In the genomic region with DNA sequence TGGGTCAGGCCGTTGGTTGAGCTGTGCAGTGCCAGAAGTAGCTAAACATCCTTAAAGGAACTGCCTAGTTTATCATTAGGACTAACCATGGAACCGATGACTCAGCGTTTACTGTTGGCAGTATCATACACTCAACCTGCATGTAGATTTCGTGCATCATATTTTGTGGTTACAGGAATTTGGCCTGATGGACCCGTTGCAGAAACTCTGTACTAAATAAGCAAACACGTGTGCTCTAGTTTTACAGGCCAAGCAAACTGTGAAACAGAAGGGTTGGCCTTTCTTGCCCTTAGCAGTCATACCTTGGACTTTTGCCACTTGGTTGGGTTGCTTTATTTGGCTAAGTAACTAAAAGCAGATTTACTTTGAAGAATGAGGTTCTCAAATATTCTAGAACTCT, we compare ENCODE assay signal across 9 cellular contexts. TPM values are rescaled to one million over a fixed set of nuclear protein-coding genes. Genes with fewer than 3 reads are reported as not detected.
DNase-seq lines count a peak whose midpoint lies in the region; ATAC-seq and TF ChIP-seq lines count a peak whose summit lies in the region.
"Had no signal": no experiment of that assay in that cellular context is flagged by ENCODE, and none has a peak within 500 bp of the region (broad histone marks: within the 10 kb centered on the region; RNA-seq: fewer than 3 reads in every experiment).

No MANE protein-coding gene starts in this region.

- no TSS peak for BruUV-seq in PC-3 (replicated peaks; lab: Mats Ljungman, UMichigan)

- H3K4me1 ChIP-seq in PC-3 (ENCODE audit: insufficient read depth, low read length) (peaks cover 12% of the 10 kb centered on the region), esophagus (ENCODE audit: control insufficient read depth in 2 of 2, insufficient read depth in 2 of 2, low read length in 1 of 2) (peaks cover 2 to 3% of the 10 kb centered on the region in 2 donors)

- H3K9me3 ChIP-seq in PC-3 (ENCODE audit: low read length) (no peaks in the 10 kb centered on the region), esophagus (ENCODE audit: control insufficient read depth in 2 of 2, insufficient read depth in 1 of 2, low read depth in 1 of 2, low read length in 1 of 2) (no peaks in the 10 kb centered on the region)

- CTCF ChIA-PET in PC-3 (lab: Charles Lee) = interaction anchor here (0.5 to 1.0 kb wide), 3 partner anchors 15 to 28 kb away, joined by 3 to 13 read pairs (median 4); no protein-coding TSS in a partner anchor
- CTCF ChIA-PET in activated CD4-positive, alpha-beta T cell treated with anti-CD3 and anti-CD28 coated beads, Interleukin-2, amount 10 ng/mL, durations not matched to agents 7 days and 5 days (lab: Charles Lee) = interaction anchor here (0.8 to 2.2 kb wide), 2 partner anchors 10 to 228 kb away, joined by 3 to 7 read pairs; no protein-coding TSS in a partner anchor

- H4K20me1 ChIP-seq in PC-3 (ENCODE audit: low read length) = no peaks in the 10 kb centered on the region

- H3K36me3 Mint-ChIP-seq in activated CD4-positive, alpha-beta T cell treated with anti-CD3 and anti-CD28 coated beads, Interleukin-2, amount 10 ng/mL, durations not matched to agents 7 days and 5 days (ENCODE audit: low read depth) = peaks cover 54% of the 10 kb centered on the region

- H3K9me3 Mint-ChIP-seq in activated CD4-positive, alpha-beta T cell treated with anti-CD3 and anti-CD28 coated beads, Interleukin-2, amount 10 ng/mL, durations not matched to agents 7 days and 5 days = no peaks in the 10 kb centered on the region

- intact Hi-C loops in PC-3 (cut with micrococcal nuclease) = loop anchor here (1.0 to 2.0 kb wide), 2 partner anchors 89 to 766 kb away; a partner anchor contains a TSS

- peaks cover 29% of the 10 kb centered on the region for H3K4me1 Mint-ChIP-seq in activated CD4-positive, alpha-beta T cell treated with anti-CD3 and anti-CD28 coated beads, Interleukin-2, amount 10 ng/mL, durations not matched to agents 7 days and 5 days

- H3K79me2 ChIP-seq in PC-3 (ENCODE audit: low read length) = no peaks in the 10 kb centered on the region

- peak; percentile 98 for ATAC-seq in PC-3
- peak; percentile 96 for ATAC-seq in omental fat pad (ENCODE audit: low FRiP score)

- H3K36me3 ChIP-seq in PC-3 (ENCODE audit: low read depth, low read length) (no peaks in the 10 kb centered on the region), esophagus (ENCODE audit: control insufficient read depth in 2 of 2, insufficient read depth in 2 of 2, low read length in 1 of 2) (peaks cover 0 to 10% of the 10 kb centered on the region in 2 donors)

- POLR2A ChIA-PET in PC-3 (lab: Charles Lee; ENCODE audit: unreplicated experiment) = interaction anchor here (0.6 kb wide), 1 partner anchor 202 kb away, joined by 4 read pairs; no protein-coding TSS in a partner anchor
- POLR2A ChIA-PET in activated CD4-positive, alpha-beta T cell treated with anti-CD3 and anti-CD28 coated beads, Interleukin-2, amount 10 ng/mL, durations not matched to agents 7 days and 5 days (lab: Charles Lee) = no interaction called here

- peak overlapping the region; percentile 85 for H3K27ac ChIP-seq in C4-2B
- H3K27ac ChIP-seq in PC-3 (ENCODE audit: low read length) = peak overlapping the region; percentile 43
- peak overlapping the region; percentile 65 to 84 for H3K27ac ChIP-seq in esophagus (ENCODE audit: low read depth in 2 of 2, low read length in 1 of 2)

- no peak overlapping the region for H2AFZ ChIP-seq in PC-3 (ENCODE audit: low read length)

- no peak overlapping the region for H3K9ac ChIP-seq in PC-3 (ENCODE audit: low read length)

- WGBS in esophagus, 2 donors = 13 to 21% methylated on average over 6 of the region's 6 CpGs

- peak overlapping the region; percentile 33 for H3K4me2 ChIP-seq in PC-3 (ENCODE audit: low read length)

- H3K27me3 ChIP-seq in PC-3 (ENCODE audit: low read length) (no peaks in the 10 kb centered on the region), esophagus (ENCODE audit: control insufficient read depth in 1 of 2, insufficient read depth in 2 of 2, low read length in 2 of 2) (no peaks in the 10 kb centered on the region)

- H3K4me3 Mint-ChIP-seq in activated CD4-positive, alpha-beta T cell treated with anti-CD3 and anti-CD28 coated beads, Interleukin-2, amount 10 ng/mL, durations not matched to agents 7 days and 5 days = no peak overlapping the region

- TF ChIP-seq CTCF in C4-2B (conservative IDR thresholded peaks at IDR 0.05) = no peak
- no peak for TF ChIP-seq CTCF in PC-3 (conservative IDR thresholded peaks at IDR 0.05; ENCODE audit: low read depth, low read length)
- TF ChIP-seq CTCF in omental fat pad (IDR thresholded peaks at IDR 0.05) = no peak

- no peaks in the 10 kb centered on the region for H3K9me2 ChIP-seq in PC-3 (replicated peaks; ENCODE audit: low read length)

- no peaks in the 10 kb centered on the region for H3F3A ChIP-seq in PC-3 (ENCODE audit: low read length, unreplicated experiment)

- no peaks in the 10 kb centered on the region for H3K27me3 Mint-ChIP-seq in activated CD4-positive, alpha-beta T cell treated with anti-CD3 and anti-CD28 coated beads, Interleukin-2, amount 10 ng/mL, durations not matched to agents 7 days and 5 days

- peak; percentile 100 for DNase-seq in PC-3
- DNase-seq in omental fat pad (ENCODE audit: low spot score) = no peak
- DNase-seq in activated CD4-positive, alpha-beta T cell treated with anti-CD3 and anti-CD28 coated beads, Interleukin-2, amount 10 ng/mL, durations not matched to agents 7 days and 5 days = no peak
- no peak for DNase-seq in T-helper 1 cell
- no peak for DNase-seq in SKM-1 treated with dmso at 0.1 percent for 144 hours (lab: John Stamatoyannopoulos, UW; ENCODE audit: unreplicated experiment)
- no peak for DNase-seq in NCI-H1105 (lab: John Stamatoyannopoulos, UW)
- DNase-seq: NCI-H1417 had no signal

- no peak overlapping the region for H3K27ac Mint-ChIP-seq in activated CD4-positive, alpha-beta T cell treated with anti-CD3 and anti-CD28 coated beads, Interleukin-2, amount 10 ng/mL, durations not matched to agents 7 days and 5 days

- no peak overlapping the region for H3K4me3 ChIP-seq in PC-3 (ENCODE audit: low read length)
- no peak overlapping the region for H3K4me3 ChIP-seq in esophagus (ENCODE audit: low read depth in 1 of 2, low read length in 2 of 2)

RNA-seq across cellular contexts. Expression of a gene that starts 35.6 kb away (rescaled TPM):
- total RNA-seq in PC-3 (2014; rRNA removed) = 0.84 and 0.92 TPM in 2 replicates
- polyA plus RNA-seq in esophagus = 10 to 100 TPM; 18.0 to 26.1 TPM
- 10 to 100 TPM; 27.5 to 93.2 (median 39.3) TPM for total RNA-seq in omental fat pad
- total RNA-seq in activated CD4-positive, alpha-beta T cell treated with anti-CD3 and anti-CD28 coated beads, Interleukin-2, amount 10 ng/mL, durations not matched to agents 7 days and 5 days = 100 to 1,000 TPM; 109 to 110 TPM

Comparison
In these comparisons a context has a peak if more than half of its experiments do, and no peak if none do; other contexts are left out.
1. RNA of a gene that starts 35.6 kb away (total RNA-seq): 109 to 110 TPM in activated CD4-positive, alpha-beta T cell treated with anti-CD3 and anti-CD28 coated beads, Interleukin-2, amount 10 ng/mL, durations not matched to agents 7 days and 5 days and 27.5 to 93.2 TPM in omental fat pad; 0.84 to 0.92 TPM in PC-3; every median in the first group is over 10 times any median in the second.
2. Peak in every context shown above with its lines, with median percentiles within 50 percentile points of each other: H3K27ac ChIP-seq.